20 cellular contexts compared by ENCODE assay signal in genomic region chr1:231896806-231897205, GRCh38.
DNase-seq lines count a peak whose midpoint lies in the region; ATAC-seq, FAIRE-seq and TF ChIP-seq lines count a peak whose summit lies in the region.
"Had no signal": no experiment of that assay in that cellular context is flagged by ENCODE, and none has a peak within 500 bp of the region (broad histone marks: within the 10 kb centered on the region; RNA-seq: fewer than 3 reads in every experiment).

No MANE protein-coding gene starts in this region.

- DNase-seq in MCF 10A (ENCODE audit: unreplicated experiment) = peak; percentile 74
- DNase-seq in breast epithelium (ENCODE audit: low spot score in 2 of 2) = no peak
- peak; percentile 61 for DNase-seq in bronchial epithelial cell (ENCODE audit: low read depth)
- DNase-seq in foreskin keratinocyte = peak; percentile 13 to 34
- no peak for DNase-seq in stimulated activated effector memory CD8-positive, alpha-beta T cell treated with anti-CD3 and anti-CD28 coated beads, Interleukin-12 subunit alpha, Interleukin-12 subunit beta, amount 100 ng/mL, for 72 hours (ENCODE audit: low spot score in 2 of 2)
- no peak for DNase-seq in DMS 273 (lab: John Stamatoyannopoulos, UW; ENCODE audit: unreplicated experiment)
- no peak for DNase-seq in NCI-H2029 (lab: John Stamatoyannopoulos, UW)
- DNase-seq: C1 segment of cervical spinal cord; Calu3; CD4-positive, alpha-beta memory T cell; COR-L47; DMS153; DND-41; H9 had no signal

- peak overlapping the region; percentile 6 for H3K27ac Mint-ChIP-seq in MCF 10A (ENCODE audit: low read depth, unreplicated experiment)
- peak overlapping the region; percentile 33 for H3K27ac Mint-ChIP-seq in stimulated activated effector memory CD8-positive, alpha-beta T cell treated with anti-CD3 and anti-CD28 coated beads, Interleukin-12 subunit alpha, Interleukin-12 subunit beta, amount 100 ng/mL, for 72 hours
- H3K27ac Mint-ChIP-seq: CD4-positive, alpha-beta memory T cell; GM23338; H9 had no signal

- no peaks in the 10 kb centered on the region for H3K36me3 ChIP-seq in breast epithelium
- H3K36me3 ChIP-seq in bronchial epithelial cell (ENCODE audit: control insufficient read depth, insufficient read depth, low read length) = no peaks in the 10 kb centered on the region

- H3K4me3 ChIP-seq in breast epithelium (no peak overlapping the region), bronchial epithelial cell (ENCODE audit: low read depth, low read length) (no peak overlapping the region)
- H3K4me3 ChIP-seq: GM23338 had no signal

- POLR2A ChIA-PET in MCF 10A (lab: Yijun Ruan, JAX) = interaction anchor here (0.6 to 1.4 kb wide), 9 partner anchors 13 to 799 kb away, joined by 3 to 5 read pairs (median 3); no protein-coding TSS in a partner anchor

- intact Hi-C loops in MCF 10A (cut with micrococcal nuclease) (no loop called here), breast epithelium (cut with DNase I; ENCODE audit: low total_unique reads) (no loop called here)

- TF ChIP-seq POLR2A in breast epithelium (IDR thresholded peaks at IDR 0.05) = no peak

- BruUV-seq in MCF 10A (replicated peaks; lab: Mats Ljungman, UMichigan) = no TSS peak

- ATAC-seq in foreskin keratinocyte (no peak), HG03097 (IDR thresholded peaks at IDR 0.05; ENCODE audit: low FRiP score, unreplicated experiment) (no peak)
- ATAC-seq in stimulated activated effector memory CD8-positive, alpha-beta T cell treated with anti-CD3 and anti-CD28 coated beads, Interleukin-12 subunit alpha, Interleukin-12 subunit beta, amount 100 ng/mL, for 72 hours = no peak
- ATAC-seq: GM23338, HCT116 had no signal

- FAIRE-seq in bronchial epithelial cell (lab: Jason Lieb, UNC) = no peak
- FAIRE-seq: G401.6, GM12892, GM19239 had no signal

- CTCF ChIA-PET in MCF 10A (lab: Yijun Ruan, JAX) = interaction anchor here (0.6 to 1.4 kb wide), 7 partner anchors 22 to 731 kb away, joined by 3 to 4 read pairs (median 3); no protein-coding TSS in a partner anchor

- H3K36me3 Mint-ChIP-seq in MCF 10A (ENCODE audit: insufficient read depth, unreplicated experiment) = peaks cover 6% of the 10 kb centered on the region
- no peaks in the 10 kb centered on the region for H3K36me3 Mint-ChIP-seq in stimulated activated effector memory CD8-positive, alpha-beta T cell treated with anti-CD3 and anti-CD28 coated beads, Interleukin-12 subunit alpha, Interleukin-12 subunit beta, amount 100 ng/mL, for 72 hours

- H3K27me3 Mint-ChIP-seq in MCF 10A (ENCODE audit: insufficient read depth, unreplicated experiment) = no peaks in the 10 kb centered on the region
- H3K27me3 Mint-ChIP-seq: CD4-positive, alpha-beta memory T cell had no signal

- peaks cover 0 to 7% of the 10 kb centered on the region in 2 donors for H3K9me3 ChIP-seq in breast epithelium

- H3K9me3 Mint-ChIP-seq in MCF 10A (ENCODE audit: unreplicated experiment) = peaks cover 10% of the 10 kb centered on the region
- peaks cover 9% of the 10 kb centered on the region for H3K9me3 Mint-ChIP-seq in stimulated activated effector memory CD8-positive, alpha-beta T cell treated with anti-CD3 and anti-CD28 coated beads, Interleukin-12 subunit alpha, Interleukin-12 subunit beta, amount 100 ng/mL, for 72 hours
- H3K9me3 Mint-ChIP-seq: GM23338 had no signal

- no peak overlapping the region for H3K27ac ChIP-seq in breast epithelium
- no peak overlapping the region for H3K27ac ChIP-seq in foreskin keratinocyte

- H3K27me3 ChIP-seq in breast epithelium (no peaks in the 10 kb centered on the region), bronchial epithelial cell (ENCODE audit: control insufficient read depth, insufficient read depth, low read length) (no peaks in the 10 kb centered on the region), foreskin keratinocyte (no peaks in the 10 kb centered on the region)

- H3K4me1 Mint-ChIP-seq in MCF 10A (ENCODE audit: insufficient read depth, unreplicated experiment) = peaks cover 7% of the 10 kb centered on the region
- peaks cover 12% of the 10 kb centered on the region for H3K4me1 Mint-ChIP-seq in stimulated activated effector memory CD8-positive, alpha-beta T cell treated with anti-CD3 and anti-CD28 coated beads, Interleukin-12 subunit alpha, Interleukin-12 subunit beta, amount 100 ng/mL, for 72 hours

- TF ChIP-seq CTCF in MCF 10A (IDR thresholded peaks at IDR 0.05; ENCODE audit: unreplicated experiment) (no peak), breast epithelium (IDR thresholded peaks at IDR 0.05) (no peak), bronchial epithelial cell (IDR thresholded peaks at IDR 0.05; ENCODE audit: insufficient read depth, low read length, severe bottlenecking) (no peak), foreskin keratinocyte (conservative IDR thresholded peaks at IDR 0.05) (no peak)

- no peaks in the 10 kb centered on the region for H3K4me1 ChIP-seq in breast epithelium
- H3K4me1 ChIP-seq in foreskin keratinocyte = no peaks in the 10 kb centered on the region

- no peak overlapping the region for H3K4me3 Mint-ChIP-seq in MCF 10A (ENCODE audit: unreplicated experiment)
- H3K4me3 Mint-ChIP-seq in stimulated activated effector memory CD8-positive, alpha-beta T cell treated with anti-CD3 and anti-CD28 coated beads, Interleukin-12 subunit alpha, Interleukin-12 subunit beta, amount 100 ng/mL, for 72 hours = no peak overlapping the region
- H3K4me3 Mint-ChIP-seq: CD4-positive, alpha-beta memory T cell; GM23338; H9 had no signal

Comparison
In these comparisons a context has a peak if more than half of its experiments do, and no peak if none do; other contexts are left out.
1. DNase-seq: peak in MCF 10A (single experiment), bronchial epithelial cell (single experiment) and foreskin keratinocyte (2 of 2); none in breast epithelium (0 of 2), stimulated activated effector memory CD8-positive, alpha-beta T cell treated with anti-CD3 and anti-CD28 coated beads, Interleukin-12 subunit alpha, Interleukin-12 subunit beta, amount 100 ng/mL, for 72 hours (0 of 2), DMS 273 (single experiment) and NCI-H2029 (single experiment).